14 cellular contexts compared by ENCODE assay signal in genomic region chr3:87206070-87206469, GRCh38. TPM values are rescaled to one million over a fixed set of nuclear protein-coding genes. Genes with fewer than 3 reads are reported as not detected.
DNase-seq lines count a peak whose midpoint lies in the region; ATAC-seq, FAIRE-seq and TF ChIP-seq lines count a peak whose summit lies in the region.
"Had no signal": no experiment of that assay in that cellular context is flagged by ENCODE, and none has a peak within 500 bp of the region (broad histone marks: within the 10 kb centered on the region; RNA-seq: fewer than 3 reads in every experiment).

No MANE protein-coding gene starts in this region.

- intact Hi-C loops in mammary epithelial cell (cut with micrococcal nuclease) (loop anchor here (2.0 to 5.0 kb wide), 2 partner anchors 21 to 284 kb away; partner anchors contain the start of gene CHMP2B), HepG2 (cut with micrococcal nuclease; ENCODE audit: unreplicated experiment) (loop anchor here (1.0 kb wide), 1 partner anchor 22 kb away; no protein-coding TSS in a partner anchor), CD14-positive monocyte (cut with micrococcal nuclease) (no loop called here)

- H3K79me2 ChIP-seq in mammary epithelial cell (ENCODE audit: insufficient read depth, low read length) (no peaks in the 10 kb centered on the region), HepG2 (ENCODE audit: insufficient read depth, low read length) (no peaks in the 10 kb centered on the region)

- H3K36me3 ChIP-seq in BJ (ENCODE audit: control insufficient read depth, insufficient read depth, low read length): no peaks in the 10 kb centered on the region
- no peaks in the 10 kb centered on the region for H3K36me3 ChIP-seq in mammary epithelial cell (ENCODE audit: insufficient read depth, low read length)
- no peaks in the 10 kb centered on the region for H3K36me3 ChIP-seq in HepG2 (replicated peaks in 1 of 2; ENCODE audit: control insufficient read depth in 1 of 2, insufficient read depth in 2 of 2, low read length in 2 of 2)
- H3K36me3 ChIP-seq in CD8-positive, alpha-beta memory T cell (ENCODE audit: insufficient read depth, low read length): no peaks in the 10 kb centered on the region

- TF ChIP-seq CTCF in BJ (IDR thresholded peaks at IDR 0.05; ENCODE audit: insufficient read depth, low read depth, low read length) (no peak), mammary epithelial cell (conservative IDR thresholded peaks at IDR 0.05 in 1 of 2, IDR thresholded peaks at IDR 0.05 in 1 of 2; ENCODE audit: extremely low read depth in 1 of 2, insufficient read depth in 1 of 2, low read depth in 1 of 2, low read length in 2 of 2) (no peak), HepG2 (CRISPR knock-in tag; IDR thresholded peaks at IDR 0.05) (no peak), CD14-positive monocyte (IDR thresholded peaks at IDR 0.05) (no peak)

- H3K4me2 ChIP-seq in mammary epithelial cell (ENCODE audit: insufficient read depth, low read depth, low read length) (peak overlapping the region; percentile 50), HepG2 (ENCODE audit: low read depth, low read length) (peak overlapping the region; percentile 58)

- H3K27ac Mint-ChIP-seq in CD14-positive monocyte: peak overlapping the region in 1 of 7 donors; percentile 12
- H3K27ac Mint-ChIP-seq in CD8-positive, alpha-beta memory T cell: no peak overlapping the region
- H3K27ac Mint-ChIP-seq: activated CD4-positive, alpha-beta T cell treated with anti-CD3 and anti-CD28 coated beads, Interleukin-2, amount 10 ng/mL, durations not matched to agents 7 days and 5 days had no signal

- no peak overlapping the region for H3K4me3 Mint-ChIP-seq in CD14-positive monocyte
- no peak overlapping the region for H3K4me3 Mint-ChIP-seq in CD8-positive, alpha-beta memory T cell
- H3K4me3 Mint-ChIP-seq: activated CD4-positive, alpha-beta T cell treated with anti-CD3 and anti-CD28 coated beads, Interleukin-2, amount 10 ng/mL, durations not matched to agents 7 days and 5 days; nephron had no signal

- POLR2A ChIA-PET in BJ (lab: Charles Lee) (no interaction called here), HepG2 (lab: Yijun Ruan, JAX) (no interaction called here)
- POLR2A ChIA-PET in CD8-positive, alpha-beta memory T cell (lab: Charles Lee): no interaction called here

- H3K27me3 ChIP-seq in BJ (ENCODE audit: control insufficient read depth, insufficient read depth, low read length) (no peaks in the 10 kb centered on the region), mammary epithelial cell (ENCODE audit: insufficient read depth, low read length) (no peaks in the 10 kb centered on the region), HepG2 (ENCODE audit: control insufficient read depth in 1 of 2, insufficient read depth in 2 of 2, low read length in 2 of 2) (no peaks in the 10 kb centered on the region)
- H3K27me3 ChIP-seq in CD8-positive, alpha-beta memory T cell (ENCODE audit: insufficient read depth, low read length, poor library complexity, severe bottlenecking): peaks cover 3% of the 10 kb centered on the region

- H3K4me3 ChIP-seq in BJ (ENCODE audit: low read depth, low read length): no peak overlapping the region
- H3K4me3 ChIP-seq in mammary epithelial cell (replicated peaks in 1 of 3; ENCODE audit: insufficient read depth in 1 of 3, low read depth in 2 of 3, low read length in 3 of 3): no peak overlapping the region
- H3K4me3 ChIP-seq in HepG2 (replicated peaks in 1 of 3; ENCODE audit: insufficient read depth in 1 of 3, low read depth in 2 of 3, low read length in 3 of 3): peak overlapping the region in 1 of 3 experiments; percentile 18; a peak in 1 of 6 replicates
- H3K4me3 ChIP-seq in CD8-positive, alpha-beta memory T cell (ENCODE audit: low read length): no peak overlapping the region

- H4K20me1 ChIP-seq in mammary epithelial cell (ENCODE audit: insufficient read depth, low read length) (no peaks in the 10 kb centered on the region), HepG2 (ENCODE audit: insufficient read depth, low read length) (no peaks in the 10 kb centered on the region)

- BruUV-seq in mammary epithelial cell (replicated peaks; lab: Mats Ljungman, UMichigan) (no TSS peak), HepG2 (replicated peaks; lab: Mats Ljungman, UMichigan) (no TSS peak)

- no peak overlapping the region for H3K9ac ChIP-seq in mammary epithelial cell (ENCODE audit: insufficient read depth, low read length)
- no peak overlapping the region for H3K9ac ChIP-seq in HepG2 (ENCODE audit: insufficient read depth, low read depth, low read length)

- peaks cover 0 to 3% (median under 1%) of the 10 kb centered on the region in 3 donors for H3K27me3 Mint-ChIP-seq in CD14-positive monocyte (ENCODE audit: low read depth in 3 of 3)
- H3K27me3 Mint-ChIP-seq in CD8-positive, alpha-beta memory T cell: peaks cover 2 to 17% of the 10 kb centered on the region in 2 donors

- H2AFZ ChIP-seq in mammary epithelial cell (ENCODE audit: low read depth, low read length) (no peak overlapping the region), HepG2 (ENCODE audit: low read length) (no peak overlapping the region)

- peaks cover 24% of the 10 kb centered on the region for H3K4me1 ChIP-seq in mammary epithelial cell (ENCODE audit: insufficient read depth, low read length)
- H3K4me1 ChIP-seq in HepG2 (ENCODE audit: insufficient read depth, low read length): peaks cover 48% of the 10 kb centered on the region
- H3K4me1 ChIP-seq in CD8-positive, alpha-beta memory T cell (ENCODE audit: insufficient read depth, low read length): no peaks in the 10 kb centered on the region

- TF ChIP-seq POLR2A in HepG2 (IDR thresholded peaks at IDR 0.05; ENCODE audit: insufficient read depth in 1 of 2, low read depth in 2 of 2, low read length in 2 of 2): no peak

- peak; percentile 75 for FAIRE-seq in HepG2 (lab: Jason Lieb, UNC)

- H3K9me3 ChIP-seq in mammary epithelial cell (replicated peaks; ENCODE audit: insufficient read depth, low read length) (no peaks in the 10 kb centered on the region), HepG2 (ENCODE audit: low read length) (no peaks in the 10 kb centered on the region)
- no peaks in the 10 kb centered on the region for H3K9me3 ChIP-seq in CD8-positive, alpha-beta memory T cell (ENCODE audit: low read length)

- no peak for TF ChIP-seq RAD21 in HepG2 (CRISPR knock-in tag; IDR thresholded peaks at IDR 0.05)

- peak; percentile 98 for ATAC-seq in HepG2
- ATAC-seq in HG03378 (IDR thresholded peaks at IDR 0.05; ENCODE audit: unreplicated experiment): no peak

- no peak overlapping the region for H3K27ac ChIP-seq in mammary epithelial cell (ENCODE audit: insufficient read depth, low read depth, low read length)
- peak overlapping the region; percentile 47 for H3K27ac ChIP-seq in HepG2 (ENCODE audit: extremely low read length, insufficient read depth, low read length)
- H3K27ac ChIP-seq in CD8-positive, alpha-beta memory T cell (ENCODE audit: low read depth, low read length): no peak overlapping the region

- H3K9me3 Mint-ChIP-seq in CD14-positive monocyte: peaks cover 0 to 4% (median 2%) of the 10 kb centered on the region in 7 donors
- no peaks in the 10 kb centered on the region for H3K9me3 Mint-ChIP-seq in CD8-positive, alpha-beta memory T cell
- H3K9me3 Mint-ChIP-seq: activated CD4-positive, alpha-beta T cell treated with anti-CD3 and anti-CD28 coated beads, Interleukin-2, amount 10 ng/mL, durations not matched to agents 7 days and 5 days; nephron had no signal

- WGBS in mammary epithelial cell (ENCODE audit: low coverage, missing lambda C conversion rate): 9% methylated on average over 2 of the region's 2 CpGs
- 0% methylated on average over 2 of the region's 2 CpGs for WGBS in HepG2 (ENCODE audit: low lambda C conversion rate)

- no peaks in the 10 kb centered on the region for H3K36me3 Mint-ChIP-seq in CD14-positive monocyte
- no peaks in the 10 kb centered on the region for H3K36me3 Mint-ChIP-seq in CD8-positive, alpha-beta memory T cell

- in situ Hi-C loops in mammary epithelial cell (cut with MboI; ENCODE audit: low sequenced_read_pairs in 2 of 2): no loop called here
- in situ Hi-C loops in HepG2 (cut with HindIII; ENCODE audit: extremely low pct_ligation_motif_present, low pct_unique_long_range_greater_than_20kb): no loop called here

- DNase-seq in BJ (ENCODE audit: low read depth): peak; percentile 80
- peak; percentile 70 for DNase-seq in HT1080 (ENCODE audit: low read depth)
- DNase-seq in mammary epithelial cell: peak; percentile 91
- peak; percentile 82 for DNase-seq in HepG2 (ENCODE audit: low spot score)
- no peak for DNase-seq in CD14-positive monocyte (ENCODE audit: low spot score)
- no peak for DNase-seq in 8988T
- no peak for DNase-seq in CD8-positive, alpha-beta memory T cell
- DNase-seq: activated CD4-positive, alpha-beta T cell treated with anti-CD3 and anti-CD28 coated beads, Interleukin-2, amount 10 ng/mL, durations not matched to agents 7 days and 5 days; activated naive CD4-positive, alpha-beta T cell; DMS153; KG1; stimulated activated CD4-positive, alpha-beta T cell treated with anti-CD3 and anti-CD28 coated beads, Interleukin-2, amount 100 ng/mL, for 48 hours had no signal

- TF ChIP-seq EP300 in HepG2 (IDR thresholded peaks at IDR 0.05; ENCODE audit: low read depth in 2 of 2, low read length in 2 of 2) (peak in 1 of 2 experiments; percentile 72; a peak in 2 of 4 replicates), HepG2 (CRISPR knock-in tag; IDR thresholded peaks at IDR 0.05; ENCODE audit: borderline replicate concordance) (no peak)

- dilution Hi-C loops in mammary epithelial cell (cut with HindIII; ENCODE audit: low sequenced_read_pairs): no loop called here

- CTCF ChIA-PET in BJ (lab: Yijun Ruan, JAX): no interaction called here
- CTCF ChIA-PET in mammary epithelial cell (lab: Charles Lee; ENCODE audit: low non-redundant PET): interaction anchor here (0.6 kb wide), 1 partner anchor 38 kb away, joined by 3 read pairs; no protein-coding TSS in a partner anchor
- CTCF ChIA-PET in HepG2 (lab: Yijun Ruan, JAX; ENCODE audit: low intra/inter-chr PET ratio, low total read pairs): no interaction called here
- CTCF ChIA-PET in CD8-positive, alpha-beta memory T cell (lab: Charles Lee): no interaction called here

- H3K4me1 Mint-ChIP-seq in CD14-positive monocyte: no peaks in the 10 kb centered on the region
- no peaks in the 10 kb centered on the region for H3K4me1 Mint-ChIP-seq in CD8-positive, alpha-beta memory T cell
- H3K4me1 Mint-ChIP-seq: activated CD4-positive, alpha-beta T cell treated with anti-CD3 and anti-CD28 coated beads, Interleukin-2, amount 10 ng/mL, durations not matched to agents 7 days and 5 days; nephron had no signal

RNA-seq across cellular contexts. Expression of gene CHMP2B, which starts 21.0 kb away (rescaled TPM):
- polyA plus RNA-seq in BJ (2011; rRNA removed) (13.4 and 21.9 TPM in 2 replicates), mammary epithelial cell (31.0 TPM), HepG2 (2011; rRNA removed) (6.2 and 6.9 TPM in 2 replicates), CD14-positive monocyte (10 to 100 TPM; 62.1 to 67.9 TPM)
- 3.3 and 4.8 TPM in 2 replicates for polyA minus RNA-seq in BJ (2011; rRNA and poly(A)+ RNA removed)
- 13.1 and 20.4 TPM in 2 replicates for total RNA-seq in HT1080 (2014; rRNA removed; shearing (Covaris generic))
- 32.2 and 39.7 TPM in 2 replicates for polyA plus RNA-seq in HT1080 (2015; cell fraction: cytosol; rRNA removed)
- polyA plus RNA-seq in HT1080 (2015; cell fraction: nucleus; rRNA removed): 28.3 TPM in 2 replicates
- total RNA-seq in mammary epithelial cell (10 to 100 TPM; 40.3 to 52.9 TPM), HepG2 (2016; rRNA removed; fragmentation: Illumina TruSeq; extraction: Trizol) (33.5 and 47.3 TPM in 2 replicates)
- 19.7 TPM for polyA minus RNA-seq in mammary epithelial cell
- total RNA-seq in HepG2 (2016; cell fraction: cytosol; rRNA removed; fragmentation: Illumina TruSeq; extraction: Trizol; ENCODE audit: low read depth): 4.5 and 6.1 TPM in 2 replicates
- 31.4 and 50.4 TPM in 2 replicates for total RNA-seq in HepG2 (2016; cell fraction: insoluble cytoplasmic fraction; rRNA removed; fragmentation: Illumina TruSeq; extraction: Trizol)
- total RNA-seq in HepG2 (2016; cell fraction: membrane; rRNA removed; fragmentation: Illumina TruSeq; extraction: Trizol): 10.8 and 13.9 TPM in 2 replicates
- total RNA-seq in HepG2 (2016; cell fraction: nucleus; rRNA removed; fragmentation: Illumina TruSeq; extraction: Trizol): 14.6 and 16.4 TPM in 2 replicates
- polyA plus RNA-seq in HepG2 (2011; cell fraction: cytosol; rRNA removed): 7.1 and 8.0 TPM in 2 replicates
- polyA plus RNA-seq in HepG2 (2011; cell fraction: nucleus; rRNA removed): 3.6 and 6.0 TPM in 2 replicates
- 13.5 and 15.1 TPM in 2 replicates for polyA plus RNA-seq in HepG2 (2012)
- 2.3 and 2.6 TPM in 2 replicates for polyA plus RNA-seq in HepG2 (2016; cell fraction: cytosol; fragmentation: Illumina TruSeq; extraction: Trizol; ENCODE audit: low read depth)
- 49.7 and 57.0 TPM in 2 replicates for polyA plus RNA-seq in HepG2 (2016; cell fraction: insoluble cytoplasmic fraction; fragmentation: Illumina TruSeq; extraction: Trizol; ENCODE audit: low read depth)
- polyA plus RNA-seq in HepG2 (2016; cell fraction: membrane; fragmentation: Illumina TruSeq; extraction: Trizol; ENCODE audit: low read depth): 7.4 and 7.6 TPM in 2 replicates
- polyA plus RNA-seq in HepG2 (2016; cell fraction: nucleus; fragmentation: Illumina TruSeq; extraction: Trizol; ENCODE audit: insufficient read depth, low read depth): 19.0 and 21.6 TPM in 2 replicates
- 2.2 TPM in 2 replicates for polyA minus RNA-seq in HepG2 (2011; rRNA and poly(A)+ RNA removed; ENCODE audit: low replicate concordance)
- 11.3 and 14.9 TPM in 2 replicates for polyA minus RNA-seq in HepG2 (2011; cell fraction: cytosol; rRNA and poly(A)+ RNA removed)
- polyA minus RNA-seq in HepG2 (2011; cell fraction: nucleus; rRNA and poly(A)+ RNA removed): 9.3 and 14.0 TPM in 2 replicates
- 10 to 100 TPM; 31.2 to 33.9 TPM for total RNA-seq in CD8-positive, alpha-beta memory T cell
- polyA plus RNA-seq in CD8-positive, alpha-beta memory T cell: 55.6 TPM

Comparison
In these comparisons a context has a peak if more than half of its experiments do, and no peak if none do; other contexts are left out.
1. DNase-seq: peak in BJ (single experiment), HT1080 (single experiment), mammary epithelial cell (single experiment) and HepG2 (single experiment); none in CD14-positive monocyte (single experiment), 8988T (single experiment) and CD8-positive, alpha-beta memory T cell (0 of 5).
2. intact Hi-C loops: an anchor here in mammary epithelial cell (2.0 to 5.0 kb wide) and HepG2 (1.0 kb wide); none called in CD14-positive monocyte.